Comparison of ENCODE assay signal across 13 cellular contexts in genomic region chr7:82534687-82535086, GRCh38.
DNase-seq lines count a peak whose midpoint lies in the region; TF ChIP-seq lines count a peak whose summit lies in the region.
"Had no signal": no experiment of that assay in that cellular context is flagged by ENCODE, and none has a peak within 500 bp of the region (broad histone marks: within the 10 kb centered on the region; RNA-seq: fewer than 3 reads in every experiment).

No MANE protein-coding gene starts in this region.

- no peak overlapping the region for H3K27ac Mint-ChIP-seq in endodermal cell
- H3K27ac Mint-ChIP-seq: activated CD8-positive, alpha-beta T cell treated with anti-CD3 and anti-CD28 coated beads for 36 hours; stimulated activated effector memory CD8-positive, alpha-beta T cell treated with anti-CD3 and anti-CD28 coated beads, Interleukin-12 subunit alpha, Interleukin-12 subunit beta, amount 100 ng/mL, for 72 hours had no signal

- TF ChIP-seq CTCF in fibroblast of villous mesenchyme (IDR thresholded peaks at IDR 0.05; ENCODE audit: insufficient read depth, low read depth, low read length), result no peak
- TF ChIP-seq CTCF in endodermal cell (conservative IDR thresholded peaks at IDR 0.05), result no peak

- no peaks in the 10 kb centered on the region for H3K36me3 ChIP-seq in adipocyte (ENCODE audit: control insufficient read depth, insufficient read depth, low read length, severe bottlenecking)
- H3K36me3 ChIP-seq in endodermal cell (ENCODE audit: control insufficient read depth, insufficient read depth, low read length), result no peaks in the 10 kb centered on the region
- H3K36me3 ChIP-seq: cardiac muscle cell had no signal

- H3K9me3 ChIP-seq in adipocyte (ENCODE audit: control insufficient read depth, low read length) (peaks cover 7% of the 10 kb centered on the region), endodermal cell (ENCODE audit: control insufficient read depth, low read length) (peaks cover 4% of the 10 kb centered on the region)

- no peak overlapping the region for H3K27ac ChIP-seq in endodermal cell (ENCODE audit: low read depth, low read length)
- H3K27ac ChIP-seq: A549, cardiac muscle cell had no signal

- H3K4me1 ChIP-seq in adipocyte (ENCODE audit: control insufficient read depth, insufficient read depth, low read length) (peaks cover 9% of the 10 kb centered on the region), endodermal cell (ENCODE audit: control insufficient read depth, insufficient read depth, low read length) (peaks cover 7% of the 10 kb centered on the region)
- H3K4me1 ChIP-seq: A549 had no signal

- H3K36me3 Mint-ChIP-seq in endodermal cell (ENCODE audit: low read depth), result no peaks in the 10 kb centered on the region
- H3K36me3 Mint-ChIP-seq: stimulated activated effector memory CD8-positive, alpha-beta T cell treated with anti-CD3 and anti-CD28 coated beads, Interleukin-12 subunit alpha, Interleukin-12 subunit beta, amount 100 ng/mL, for 72 hours had no signal

- WGBS in endodermal cell (ENCODE audit: insufficient coverage in 1 of 2, insufficient read length in 1 of 2), 2 experiments, result 92 to 97% methylated on average over 1 of the region's 1 CpG

- H3K27me3 ChIP-seq in adipocyte (replicated peaks; ENCODE audit: control insufficient read depth, insufficient read depth, low read length), result no peaks in the 10 kb centered on the region
- no peaks in the 10 kb centered on the region for H3K27me3 ChIP-seq in endodermal cell (ENCODE audit: control insufficient read depth, insufficient read depth, low read length, poor library complexity, severe bottlenecking)
- H3K27me3 ChIP-seq: cardiac muscle cell had no signal

- no peak overlapping the region for H3K4me3 Mint-ChIP-seq in endodermal cell
- H3K4me3 Mint-ChIP-seq: activated CD8-positive, alpha-beta T cell treated with anti-CD3 and anti-CD28 coated beads for 36 hours; stimulated activated effector memory CD8-positive, alpha-beta T cell treated with anti-CD3 and anti-CD28 coated beads, Interleukin-12 subunit alpha, Interleukin-12 subunit beta, amount 100 ng/mL, for 72 hours had no signal

- H3K27me3 Mint-ChIP-seq in endodermal cell (ENCODE audit: insufficient read depth), result no peaks in the 10 kb centered on the region

- peaks cover 6% of the 10 kb centered on the region for H3K9me3 Mint-ChIP-seq in endodermal cell

- H3K4me1 Mint-ChIP-seq in endodermal cell, result peaks cover 20% of the 10 kb centered on the region
- H3K4me1 Mint-ChIP-seq: stimulated activated effector memory CD8-positive, alpha-beta T cell treated with anti-CD3 and anti-CD28 coated beads, Interleukin-12 subunit alpha, Interleukin-12 subunit beta, amount 100 ng/mL, for 72 hours had no signal

- DNase-seq in AG08395 (ENCODE audit: low spot score) (peak; percentile 17), HS-5 (ENCODE audit: low read depth) (peak; percentile 15), adipocyte (ENCODE audit: low read depth) (peak; percentile 58), fibroblast of villous mesenchyme (ENCODE audit: low read depth) (peak; percentile 21), cerebellar nuclear complex (lab: John Stamatoyannopoulos, UW) (no peak), endodermal cell (no peak), T-helper 2 cell (no peak)
- DNase-seq in stimulated activated CD4-positive, alpha-beta T cell treated with anti-CD3 and anti-CD28 coated beads, Interleukin-4, amount 100 ng/mL, for 4 hours, result no peak
- DNase-seq: activated CD8-positive, alpha-beta T cell treated with anti-CD3 and anti-CD28 coated beads for 36 hours; activated effector memory CD4-positive, alpha-beta T cell treated with Interleukin-2 at 50 U/mL for 16 hours had no signal

- no peak overlapping the region for H3K9ac ChIP-seq in adipocyte (ENCODE audit: low read length)
- no peak overlapping the region for H3K9ac ChIP-seq in endodermal cell (ENCODE audit: extremely low read depth, low read length, poor library complexity, severe bottlenecking)

- no peak overlapping the region for H3K4me3 ChIP-seq in adipocyte (ENCODE audit: low read length)
- H3K4me3 ChIP-seq in fibroblast of villous mesenchyme (ENCODE audit: low read depth, low read length), result no peak overlapping the region
- H3K4me3 ChIP-seq in endodermal cell (ENCODE audit: low read length), result no peak overlapping the region
- H3K4me3 ChIP-seq: A549, cardiac muscle cell had no signal

Comparison
In these comparisons a context has a peak if more than half of its experiments do, and no peak if none do; other contexts are left out.
1. DNase-seq: peak in AG08395 (single experiment), HS-5 (single experiment), adipocyte (single experiment) and fibroblast of villous mesenchyme (single experiment); none in stimulated activated CD4-positive, alpha-beta T cell treated with anti-CD3 and anti-CD28 coated beads, Interleukin-4, amount 100 ng/mL, for 4 hours (0 of 2), cerebellar nuclear complex (0 of 2), endodermal cell (single experiment) and T-helper 2 cell (0 of 5).